11 cellular contexts compared by ENCODE assay signal in genomic region chr17:3049705-3050295, GRCh38. TPM values are rescaled to one million over a fixed set of nuclear protein-coding genes. Genes with fewer than 3 reads are reported as not detected.
DNase-seq lines count a peak whose midpoint lies in the region; ATAC-seq, FAIRE-seq and TF ChIP-seq lines count a peak whose summit lies in the region.
"Had no signal": no experiment of that assay in that cellular context is flagged by ENCODE, and none has a peak within 500 bp of the region (broad histone marks: within the 10 kb centered on the region; RNA-seq: fewer than 3 reads in every experiment).

No MANE protein-coding gene starts in this region.

- DNase-seq in activated naive CD4-positive, alpha-beta T cell treated with anti-CD3 and anti-CD28 coated beads for 36 hours: no peak
- DNase-seq in activated naive CD4-positive, alpha-beta T cell (lab: John Stamatoyannopoulos, UW): no peak
- no peak for DNase-seq in activated T-helper 2 cell treated with anti-CD3 and anti-CD28 coated beads, Interferon-gamma antibody, Interleukin-2, Interleukin-4, amounts not matched to agents 10 μg/mL and 5 μg/mL and 100 μg/mL, durations not matched to agents 14 hours and 24 hours and 36 hours (ENCODE audit: low spot score)
- DNase-seq in keratinocyte (ENCODE audit: low read depth, low spot score) (no peak), testis (no peak), tibial nerve (ENCODE audit: low spot score in 2 of 2) (no peak)
- DNase-seq in effector CD4-positive, alpha-beta T cell: no peak

- no peaks in the 10 kb centered on the region for H3K27me3 Mint-ChIP-seq in activated naive CD4-positive, alpha-beta T cell treated with anti-CD3 and anti-CD28 coated beads for 36 hours (ENCODE audit: low read depth)
- H3K27me3 Mint-ChIP-seq in activated T-helper 2 cell treated with anti-CD3 and anti-CD28 coated beads, Interferon-gamma antibody, Interleukin-2, Interleukin-4, amounts not matched to agents 10 μg/mL and 5 μg/mL and 100 μg/mL, durations not matched to agents 14 hours and 24 hours and 36 hours (ENCODE audit: low read depth): no peaks in the 10 kb centered on the region

- WGBS in testis, 2 donors: 64 to 74% methylated on average over 7 to 8 of the region's 8 CpGs
- WGBS in tibial nerve, 2 donors: 88 to 90% methylated on average over 8 of the region's 8 CpGs

- H4K20me1 ChIP-seq in keratinocyte (ENCODE audit: control insufficient read depth, extremely low read depth, insufficient read depth, low read length): no peaks in the 10 kb centered on the region

- TF ChIP-seq CTCF in keratinocyte (optimal IDR thresholded peaks at IDR 0.05 in 1 of 3, IDR thresholded peaks at IDR 0.05 in 1 of 3, conservative IDR thresholded peaks at IDR 0.05 in 1 of 3; ENCODE audit: extremely low read depth in 1 of 3, insufficient read depth in 2 of 3, low read length in 3 of 3) (no peak), testis (IDR thresholded peaks at IDR 0.05) (no peak), tibial nerve (IDR thresholded peaks at IDR 0.05) (no peak)

- peak overlapping the region; percentile 91 for H3K4me3 Mint-ChIP-seq in activated naive CD4-positive, alpha-beta T cell treated with anti-CD3 and anti-CD28 coated beads for 36 hours
- peak overlapping the region; percentile 13 for H3K4me3 Mint-ChIP-seq in activated T-helper 2 cell treated with anti-CD3 and anti-CD28 coated beads, Interferon-gamma antibody, Interleukin-2, Interleukin-4, amounts not matched to agents 10 μg/mL and 5 μg/mL and 100 μg/mL, durations not matched to agents 14 hours and 24 hours and 36 hours (ENCODE audit: low read depth)

- H3K4me1 ChIP-seq in keratinocyte (ENCODE audit: control insufficient read depth, extremely low read depth, insufficient read depth, low read length) (peaks cover 12% of the 10 kb centered on the region), testis (peaks cover 4% of the 10 kb centered on the region), tibial nerve (peaks cover 0 to 12% (median 4%) of the 10 kb centered on the region in 4 donors)

- H3K27ac ChIP-seq in keratinocyte (ENCODE audit: control insufficient read depth, insufficient read depth, low read length) (no peak overlapping the region), testis (no peak overlapping the region), tibial nerve (no peak overlapping the region)

- no peak overlapping the region for H3K27ac Mint-ChIP-seq in activated naive CD4-positive, alpha-beta T cell treated with anti-CD3 and anti-CD28 coated beads for 36 hours
- no peak overlapping the region for H3K27ac Mint-ChIP-seq in activated T-helper 2 cell treated with anti-CD3 and anti-CD28 coated beads, Interferon-gamma antibody, Interleukin-2, Interleukin-4, amounts not matched to agents 10 μg/mL and 5 μg/mL and 100 μg/mL, durations not matched to agents 14 hours and 24 hours and 36 hours

- H3K36me3 Mint-ChIP-seq in activated naive CD4-positive, alpha-beta T cell treated with anti-CD3 and anti-CD28 coated beads for 36 hours (ENCODE audit: low read depth): no peaks in the 10 kb centered on the region
- H3K36me3 Mint-ChIP-seq in activated T-helper 2 cell treated with anti-CD3 and anti-CD28 coated beads, Interferon-gamma antibody, Interleukin-2, Interleukin-4, amounts not matched to agents 10 μg/mL and 5 μg/mL and 100 μg/mL, durations not matched to agents 14 hours and 24 hours and 36 hours (ENCODE audit: low read depth): no peaks in the 10 kb centered on the region

- H3K4me1 Mint-ChIP-seq in activated naive CD4-positive, alpha-beta T cell treated with anti-CD3 and anti-CD28 coated beads for 36 hours (ENCODE audit: low read depth): peaks cover 10% of the 10 kb centered on the region
- H3K4me1 Mint-ChIP-seq in activated T-helper 2 cell treated with anti-CD3 and anti-CD28 coated beads, Interferon-gamma antibody, Interleukin-2, Interleukin-4, amounts not matched to agents 10 μg/mL and 5 μg/mL and 100 μg/mL, durations not matched to agents 14 hours and 24 hours and 36 hours (ENCODE audit: low read depth): peaks cover 6% of the 10 kb centered on the region

- H3K27me3 ChIP-seq in keratinocyte (ENCODE audit: control insufficient read depth, extremely low read depth, insufficient read depth, low read length) (no peaks in the 10 kb centered on the region), testis (no peaks in the 10 kb centered on the region), tibial nerve (no peaks in the 10 kb centered on the region)

- H2AFZ ChIP-seq in keratinocyte (ENCODE audit: control insufficient read depth, low read length): no peak overlapping the region

- no peaks in the 10 kb centered on the region for H3K79me2 ChIP-seq in keratinocyte (ENCODE audit: control insufficient read depth, insufficient read depth, low read length)

- no peaks in the 10 kb centered on the region for H3K9me3 Mint-ChIP-seq in activated naive CD4-positive, alpha-beta T cell treated with anti-CD3 and anti-CD28 coated beads for 36 hours
- no peaks in the 10 kb centered on the region for H3K9me3 Mint-ChIP-seq in activated T-helper 2 cell treated with anti-CD3 and anti-CD28 coated beads, Interferon-gamma antibody, Interleukin-2, Interleukin-4, amounts not matched to agents 10 μg/mL and 5 μg/mL and 100 μg/mL, durations not matched to agents 14 hours and 24 hours and 36 hours

- H3K36me3 ChIP-seq in keratinocyte (ENCODE audit: control insufficient read depth in 2 of 2, extremely low read depth in 1 of 2, insufficient read depth in 2 of 2, low read length in 2 of 2): no peaks in the 10 kb centered on the region
- no peaks in the 10 kb centered on the region for H3K36me3 ChIP-seq in testis (ENCODE audit: low read depth, missing control alignments)
- H3K36me3 ChIP-seq in tibial nerve: no peaks in the 10 kb centered on the region

- no peak for ATAC-seq in GM21723 (IDR thresholded peaks at IDR 0.05; ENCODE audit: unreplicated experiment)

- H3K9me3 ChIP-seq in keratinocyte (ENCODE audit: control insufficient read depth, low read depth, low read length) (no peaks in the 10 kb centered on the region), testis (no peaks in the 10 kb centered on the region), tibial nerve (no peaks in the 10 kb centered on the region)

- H3K4me2 ChIP-seq in keratinocyte (ENCODE audit: control insufficient read depth, extremely low read depth, insufficient read depth, low read depth, low read length): peak overlapping the region; percentile 96

- dilution Hi-C loops in keratinocyte (cut with MboI; ENCODE audit: extremely low pct_ligation_motif_present, low sequenced_read_pairs): no loop called here

- H3K9ac ChIP-seq in keratinocyte (ENCODE audit: control insufficient read depth, extremely low read depth, insufficient read depth, low read length): no peak overlapping the region

- H3K9me1 ChIP-seq in keratinocyte (ENCODE audit: control insufficient read depth, extremely low read depth, insufficient read depth, low read length): no peaks in the 10 kb centered on the region

- FAIRE-seq in keratinocyte (lab: Jason Lieb, UNC): no peak

- H3K4me3 ChIP-seq in keratinocyte (ENCODE audit: control insufficient read depth in 2 of 3, extremely low read depth in 1 of 3, insufficient read depth in 2 of 3, low read depth in 1 of 3, low read length in 3 of 3) (peak overlapping the region; percentile 70 to 95 (median 92)), testis (peak overlapping the region; percentile 68 to 72), tibial nerve (peak overlapping the region in 2 of 4 donors; percentile 59 to 62)

- CTCF ChIA-PET in activated naive CD4-positive, alpha-beta T cell treated with anti-CD3 and anti-CD28 coated beads for 36 hours (lab: Charles Lee): interaction anchor here (1.6 to 2.0 kb wide), 3 partner anchors 10 to 598 kb away, joined by 5 to 6 read pairs (median 5); no protein-coding TSS in a partner anchor

- no peak for TF ChIP-seq EP300 in tibial nerve (IDR thresholded peaks at IDR 0.05)

- intact Hi-C loops in activated naive CD4-positive, alpha-beta T cell treated with anti-CD3 and anti-CD28 coated beads for 36 hours (cut with micrococcal nuclease): loop anchor here (5.0 kb wide), 2 partner anchors 778 to 798 kb away; partner anchors contain the start of gene NCBP3
- intact Hi-C loops in activated T-helper 2 cell treated with anti-CD3 and anti-CD28 coated beads, Interferon-gamma antibody, Interleukin-2, Interleukin-4, amounts not matched to agents 10 μg/mL and 5 μg/mL and 100 μg/mL, durations not matched to agents 14 hours and 24 hours and 36 hours (cut with micrococcal nuclease): loop anchor here (5.0 kb wide), 1 partner anchor 588 kb away; the partner anchor contains the start of genes CTNS and SHPK
- intact Hi-C loops in testis (cut with DNase I; ENCODE audit: low total_unique reads): no loop called here

- no peak for TF ChIP-seq POLR2A in testis (IDR thresholded peaks at IDR 0.05)
- TF ChIP-seq POLR2A in tibial nerve (IDR thresholded peaks at IDR 0.05): no peak

RNA-seq across cellular contexts. Expression of gene OR1D5, which starts 13.6 kb away (rescaled TPM):
- total RNA-seq in activated naive CD4-positive, alpha-beta T cell treated with anti-CD3 and anti-CD28 coated beads for 36 hours: not detected
- total RNA-seq in activated T-helper 2 cell treated with anti-CD3 and anti-CD28 coated beads, Interferon-gamma antibody, Interleukin-2, Interleukin-4, amounts not matched to agents 10 μg/mL and 5 μg/mL and 100 μg/mL, durations not matched to agents 14 hours and 24 hours and 36 hours: not detected in 2 replicates
- polyA plus RNA-seq in keratinocyte (not detected in 3 replicates), testis (ENCODE audit: insufficient read depth, low read depth, low replicate concordance) (not detected)
- not detected for polyA plus RNA-seq in keratinocyte (2011; ENCODE audit: low read depth)
- not detected in 2 replicates for polyA plus RNA-seq in keratinocyte (2011; cell fraction: cytosol; rRNA removed)
- not detected in 2 replicates for polyA plus RNA-seq in keratinocyte (2011; cell fraction: nucleus; rRNA removed)
- polyA plus RNA-seq in keratinocyte (2012; ENCODE audit: low replicate concordance): not detected in 2 replicates
- polyA minus RNA-seq in keratinocyte: not detected in 3 replicates
- polyA minus RNA-seq in keratinocyte (2011; cell fraction: cytosol; rRNA and poly(A)+ RNA removed): not detected
- polyA minus RNA-seq in keratinocyte (2011; cell fraction: nucleus; rRNA and poly(A)+ RNA removed): not detected in 2 replicates
- total RNA-seq in testis (not detected), tibial nerve (not detected)
- total RNA-seq: HT-29, mononuclear cell, Right ventricle myocardium inferior had no signal

RNA-seq across cellular contexts. Expression of gene OR1D2, which starts 54.4 kb away (rescaled TPM):
- not detected for total RNA-seq in activated naive CD4-positive, alpha-beta T cell treated with anti-CD3 and anti-CD28 coated beads for 36 hours
- not detected in 2 replicates for total RNA-seq in activated T-helper 2 cell treated with anti-CD3 and anti-CD28 coated beads, Interferon-gamma antibody, Interleukin-2, Interleukin-4, amounts not matched to agents 10 μg/mL and 5 μg/mL and 100 μg/mL, durations not matched to agents 14 hours and 24 hours and 36 hours
- polyA plus RNA-seq in keratinocyte (not detected in 3 replicates), testis (ENCODE audit: insufficient read depth, low read depth, low replicate concordance) (not detected)
- polyA plus RNA-seq in keratinocyte (2011; ENCODE audit: low read depth): not detected
- not detected in 2 replicates for polyA plus RNA-seq in keratinocyte (2011; cell fraction: cytosol; rRNA removed)
- not detected in 2 replicates for polyA plus RNA-seq in keratinocyte (2011; cell fraction: nucleus; rRNA removed)
- not detected in 2 replicates for polyA plus RNA-seq in keratinocyte (2012; ENCODE audit: low replicate concordance)
- polyA minus RNA-seq in keratinocyte: not detected in 3 replicates
- not detected for polyA minus RNA-seq in keratinocyte (2011; cell fraction: cytosol; rRNA and poly(A)+ RNA removed)
- polyA minus RNA-seq in keratinocyte (2011; cell fraction: nucleus; rRNA and poly(A)+ RNA removed): not detected in 2 replicates
- total RNA-seq in testis (under 1 TPM; 0.39 to 0.62 TPM), tibial nerve (not detected)
- total RNA-seq: HT-29, Right ventricle myocardium inferior had no signal
